ENCODE assay signal across 26 cellular contexts in the genomic region with DNA sequence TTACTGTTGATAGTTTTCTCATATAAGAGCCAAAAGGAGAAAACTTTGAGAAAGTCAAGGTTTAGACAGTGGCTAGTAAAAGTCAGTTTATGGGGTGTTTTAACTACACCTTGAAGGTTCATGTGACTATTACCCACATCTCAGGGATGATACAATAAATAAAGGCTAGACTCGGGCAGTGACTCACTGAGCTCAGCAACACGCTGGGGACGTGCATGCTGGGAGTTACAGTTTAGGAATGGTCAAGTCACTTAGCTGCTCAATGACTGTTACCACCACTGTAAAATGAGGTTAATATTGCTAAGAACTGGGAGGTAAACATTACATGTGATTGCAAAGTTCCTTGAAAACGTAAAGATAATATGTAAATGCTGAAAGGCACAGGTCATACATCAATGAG.
DNase-seq lines count a peak whose midpoint lies in the region; ATAC-seq and TF ChIP-seq lines count a peak whose summit lies in the region.
"Had no signal": no experiment of that assay in that cellular context is flagged by ENCODE, and none has a peak within 500 bp of the region (broad histone marks: within the 10 kb centered on the region; RNA-seq: fewer than 3 reads in every experiment).

No MANE protein-coding gene starts in this region.

- no peak overlapping the region for H3K27ac ChIP-seq in RWPE2 (ENCODE audit: poor library complexity, severe bottlenecking)
- H3K27ac ChIP-seq in effector memory CD4-positive, alpha-beta T cell (ENCODE audit: insufficient read depth, low read length, poor library complexity, severe bottlenecking): no peak overlapping the region
- H3K27ac ChIP-seq: BLaER1, HL-60, SK-N-MC had no signal

- no peak overlapping the region for H3K4me3 ChIP-seq in RWPE2 (ENCODE audit: severe bottlenecking)
- no peak overlapping the region for H3K4me3 ChIP-seq in effector memory CD4-positive, alpha-beta T cell (ENCODE audit: insufficient read depth, low read depth, low read length, poor library complexity, severe bottlenecking)
- H3K4me3 ChIP-seq: BLaER1, SK-N-MC had no signal

- TF ChIP-seq CTCF in RWPE2 (IDR thresholded peaks at IDR 0.05; ENCODE audit: poor library complexity, severe bottlenecking): no peak

- DNase-seq in HK-2 (ENCODE audit: unreplicated experiment) (peak; percentile 19), RWPE2 (ENCODE audit: low spot score) (no peak), glomerular visceral epithelial cell (ENCODE audit: extremely low spot score) (peak; percentile 45), HuH-7 (ENCODE audit: low spot score) (no peak), NCI-H2081 (lab: John Stamatoyannopoulos, UW) (no peak)
- no peak for DNase-seq in effector memory CD4-positive, alpha-beta T cell
- DNase-seq: ACHN; CD4-positive, alpha-beta T cell; COR-L47; GOT3; HFFc6; KG1; MV-4-11; NCI-H1105 treated with DMSO at 0.1 percent for 48 hours; NCI-H2029 treated with DMSO at 0.1 percent for 48 hours; NCI-H2171; NCI-H446; NCI-H526; OCI-M1; RPMI8226; SHP77 treated with DMSO at 0.1 percent for 48 hours; SW 1271 had no signal

- H3K36me3 ChIP-seq in RWPE2 (ENCODE audit: low read depth): no peaks in the 10 kb centered on the region
- no peaks in the 10 kb centered on the region for H3K36me3 ChIP-seq in effector memory CD4-positive, alpha-beta T cell (ENCODE audit: control insufficient read depth, insufficient read depth, low read length)
- H3K36me3 ChIP-seq: BLaER1 had no signal

- no peaks in the 10 kb centered on the region for H3K4me1 ChIP-seq in RWPE2 (ENCODE audit: insufficient read depth, poor library complexity, severe bottlenecking)
- no peaks in the 10 kb centered on the region for H3K4me1 ChIP-seq in effector memory CD4-positive, alpha-beta T cell (ENCODE audit: control insufficient read depth, insufficient read depth, low read length, poor library complexity, severe bottlenecking)
- H3K4me1 ChIP-seq: BLaER1 had no signal

- H3K27me3 ChIP-seq in RWPE2 (ENCODE audit: insufficient read depth, poor library complexity, severe bottlenecking): no peaks in the 10 kb centered on the region
- H3K27me3 ChIP-seq in effector memory CD4-positive, alpha-beta T cell (replicated peaks; ENCODE audit: control insufficient read depth, insufficient read depth, low read length, poor library complexity, severe bottlenecking): no peaks in the 10 kb centered on the region
- H3K27me3 ChIP-seq: BLaER1 had no signal

- ATAC-seq in RWPE2 (ENCODE audit: low read depth) (peak; percentile 42; the same call in 1 of the 3 replicates), GM19397 (IDR thresholded peaks at IDR 0.05; ENCODE audit: unreplicated experiment) (no peak)

- H3K9me3 ChIP-seq in RWPE2 (ENCODE audit: severe bottlenecking): no peaks in the 10 kb centered on the region
- no peaks in the 10 kb centered on the region for H3K9me3 ChIP-seq in effector memory CD4-positive, alpha-beta T cell (ENCODE audit: control insufficient read depth, low read length)

Comparison
In these comparisons a context has a peak if more than half of its experiments do, and no peak if none do; other contexts are left out.
1. DNase-seq: peak in HK-2 (single experiment) and glomerular visceral epithelial cell (single experiment); none in RWPE2 (single experiment), HuH-7 (single experiment), effector memory CD4-positive, alpha-beta T cell (0 of 3) and NCI-H2081 (0 of 2).